ENCODE assay signal across 19 cellular contexts in genomic region chr1:109782927-109783326, GRCh38. TPM values are rescaled to one million over a fixed set of nuclear protein-coding genes. Genes with fewer than 3 reads are reported as not detected.
DNase-seq lines count a peak whose midpoint lies in the region; ATAC-seq and TF ChIP-seq lines count a peak whose summit lies in the region.
"Had no signal": no experiment of that assay in that cellular context is flagged by ENCODE, and none has a peak within 500 bp of the region (broad histone marks: within the 10 kb centered on the region; RNA-seq: fewer than 3 reads in every experiment).

No MANE protein-coding gene starts in this region.

- intact Hi-C loops in transverse colon (cut with DNase I; ENCODE audit: low total_unique reads), result no loop called here

- TF ChIP-seq CTCF in coronary artery (IDR thresholded peaks at IDR 0.05) (no peak), neural crest cell (conservative IDR thresholded peaks at IDR 0.05) (no peak), transverse colon (IDR thresholded peaks at IDR 0.05) (no peak), GM20000 (IDR thresholded peaks at IDR 0.05; ENCODE audit: extremely low read depth, missing control alignments) (no peak)

- H3K36me3 ChIP-seq in NT2/D1 (ENCODE audit: insufficient read depth, insufficient read length, low read length), result no peaks in the 10 kb centered on the region
- H3K36me3 ChIP-seq in transverse colon, result no peaks in the 10 kb centered on the region
- H3K36me3 ChIP-seq: heart left ventricle had no signal

- TF ChIP-seq POLR2A in transverse colon (IDR thresholded peaks at IDR 0.05), result no peak

- H3K4me1 ChIP-seq in NT2/D1 (ENCODE audit: insufficient read depth, insufficient read length), result peaks cover 10% of the 10 kb centered on the region
- peaks cover 7 to 32% (median 22%) of the 10 kb centered on the region in 4 donors for H3K4me1 ChIP-seq in transverse colon

- H3K9me3 ChIP-seq in NT2/D1 (ENCODE audit: insufficient read depth, low read length) (peaks cover 4% of the 10 kb centered on the region; the same call in 1 of the 2 replicates), transverse colon (peaks cover 0 to 4% of the 10 kb centered on the region in 2 donors)

- in situ Hi-C loops in transverse colon (cut with MboI; ENCODE audit: low pct_ligation_motif_present in 1 of 4, low pct_unique_long_range_greater_than_20kb in 1 of 4, low sequenced_read_pairs in 3 of 4), result loop anchor here in 1 of 4 donors (25.0 kb wide), 1 partner anchor 129 kb away; the partner anchor contains the start of gene CSF1

- no peak for ATAC-seq in GM18907 (IDR thresholded peaks at IDR 0.05; ENCODE audit: unreplicated experiment)
- ATAC-seq: activated CD4-positive, CD25-positive, alpha-beta regulatory T cell treated with anti-CD3 and anti-CD28 coated beads, Interleukin-2, amount 50 U/mL, for 24 hours; naive thymus-derived CD8-positive, alpha-beta T cell had no signal

- no peaks in the 10 kb centered on the region for H3K36me3 Mint-ChIP-seq in neural crest cell (ENCODE audit: low read depth)

- H3K4me3 ChIP-seq in NT2/D1 (ENCODE audit: insufficient read length, low read depth) (no peak overlapping the region), coronary artery (no peak overlapping the region), transverse colon (no peak overlapping the region)
- H3K4me3 ChIP-seq: heart left ventricle, skin epidermis had no signal

- H3K27ac ChIP-seq in coronary artery, result peak overlapping the region; percentile 61 to 71
- peak overlapping the region; percentile 33 to 65 (median 61) for H3K27ac ChIP-seq in transverse colon
- H3K27ac ChIP-seq: heart left ventricle, KMS-11 had no signal

- H3K4me1 Mint-ChIP-seq in neural crest cell, result peaks cover 4% of the 10 kb centered on the region
- H3K4me1 Mint-ChIP-seq: central memory CD8-positive, alpha-beta T cell had no signal

- TF ChIP-seq EP300 in transverse colon (IDR thresholded peaks at IDR 0.05; ENCODE audit: low read depth), result no peak

- peak overlapping the region; percentile 13 for H3K9ac ChIP-seq in NT2/D1 (ENCODE audit: insufficient read length, low read depth)
- H3K9ac ChIP-seq: KMS-11 had no signal

- H3K4me3 Mint-ChIP-seq in neural crest cell, result no peak overlapping the region
- H3K4me3 Mint-ChIP-seq: activated naive CD8-positive, alpha-beta T cell; central memory CD8-positive, alpha-beta T cell; naive thymus-derived CD8-positive, alpha-beta T cell had no signal

- peak overlapping the region; percentile 19 for H3K27ac Mint-ChIP-seq in neural crest cell (ENCODE audit: unreplicated experiment)
- H3K27ac Mint-ChIP-seq: activated naive CD8-positive, alpha-beta T cell; naive thymus-derived CD8-positive, alpha-beta T cell had no signal

- DNase-seq in NT2/D1 (ENCODE audit: low read depth, low spot score), result no peak
- no peak for DNase-seq in coronary artery (ENCODE audit: low spot score)
- DNase-seq in neural crest cell (ENCODE audit: low read depth, low spot score), result no peak
- no peak for DNase-seq in transverse colon
- no peak for DNase-seq in globus pallidus (ENCODE audit: low spot score)
- DNase-seq in GM20000 (ENCODE audit: low spot score), result no peak
- DNase-seq in stimulated activated CD4-positive, alpha-beta T cell treated with anti-CD3 and anti-CD28 coated beads, Interleukin-4, amount 100 ng/mL, for 4 hours, result no peak
- DNase-seq: C1 segment of cervical spinal cord; naive thymus-derived CD8-positive, alpha-beta T cell; NCI-H446 had no signal

- H3K27me3 Mint-ChIP-seq in neural crest cell (ENCODE audit: low read depth), result no peaks in the 10 kb centered on the region
- H3K27me3 Mint-ChIP-seq: activated naive CD8-positive, alpha-beta T cell; central memory CD8-positive, alpha-beta T cell; naive thymus-derived CD8-positive, alpha-beta T cell had no signal

- H3K27me3 ChIP-seq in NT2/D1 (ENCODE audit: insufficient read depth, insufficient read length) (no peaks in the 10 kb centered on the region), transverse colon (no peaks in the 10 kb centered on the region)
- H3K27me3 ChIP-seq: heart left ventricle had no signal

- WGBS in transverse colon (ENCODE audit: low coverage in 1 of 2), 2 donors, result 66 to 75% methylated on average over 1 to 4 of the region's 4 CpGs

- peaks cover 4% of the 10 kb centered on the region for H3K9me3 Mint-ChIP-seq in neural crest cell
- H3K9me3 Mint-ChIP-seq: central memory CD8-positive, alpha-beta T cell had no signal

RNA-seq across cellular contexts. Expression of gene EPS8L3, which starts 19.2 kb away (rescaled TPM):
- total RNA-seq in neural crest cell (not detected in 2 replicates), transverse colon (100 to 1,000 TPM; 228 to 468 (median 363) TPM)
- total RNA-seq: Daoy; naive thymus-derived CD8-positive, alpha-beta T cell; subcutaneous adipose tissue had no signal

RNA-seq across cellular contexts. Expression of gene GSTM3, which starts 42.1 kb away (rescaled TPM):
- 56.5 and 62.0 TPM in 2 replicates for total RNA-seq in neural crest cell
- total RNA-seq in transverse colon, result 10 to 100 TPM in 3 of 4 donors, 1 to 10 TPM in 1; 8.2 to 34.1 (median 24.3) TPM

Comparison
In these comparisons a context has a peak if more than half of its experiments do, and no peak if none do; other contexts are left out.
1. RNA of gene EPS8L3, which starts 19.2 kb away (total RNA-seq): 228 to 468 TPM in transverse colon; not detected in neural crest cell; every median in the first group is over 100 times any median in the second.